ENCODE assay signal across 1 cellular context in the genomic region with DNA sequence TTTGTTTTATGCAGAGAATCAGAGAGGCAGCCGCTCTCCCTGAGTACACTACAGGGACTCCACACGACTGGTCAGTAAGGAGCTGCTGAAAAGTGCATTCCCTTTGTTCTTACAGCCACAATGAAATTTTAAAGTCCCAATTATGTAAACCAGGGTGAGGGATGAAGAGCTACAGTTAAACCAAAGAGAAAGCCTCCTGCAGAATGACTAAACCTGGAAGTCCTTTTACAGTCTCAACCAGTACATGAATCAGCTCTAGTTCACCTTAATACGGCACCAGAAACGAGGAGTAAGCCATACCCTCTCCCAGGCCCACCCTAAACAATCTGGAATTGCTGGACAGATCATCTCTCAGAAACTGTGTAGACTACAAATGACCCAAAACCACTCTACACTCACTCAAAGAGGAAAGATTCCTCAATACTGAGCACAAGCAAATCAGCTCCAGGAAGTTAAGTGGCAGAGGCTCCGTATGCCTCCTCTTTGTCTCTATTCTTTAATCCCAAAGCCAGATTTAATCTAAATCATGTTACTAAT.
TF ChIP-seq lines count a peak whose summit lies in the region.

No MANE protein-coding gene starts in this region.

TF ChIP-seq in HCT116, 20 proteins besides CTCF, POLR2A, EP300 and RAD21 (continued from another document):
- TF ChIP-seq ELF1 (IDR thresholded peaks at IDR 0.05; ENCODE audit: borderline replicate concordance, low read depth) (no peak), EZH2phosphoT487 (IDR thresholded peaks at IDR 0.05; ENCODE audit: borderline replicate concordance) (no peak), SP1 (IDR thresholded peaks at IDR 0.05; ENCODE audit: low read depth) (no peak), ZNF274 (IDR thresholded peaks at IDR 0.05; ENCODE audit: low read depth, low read length) (no peak), ZFX (IDR thresholded peaks at IDR 0.05) (no peak), POLR2AphosphoS5 (IDR thresholded peaks at IDR 0.05; ENCODE audit: low read depth, low read length) (no peak)
TF ChIP-seq in HCT116: peak in this region for 0.
